1 cellular context compared by ENCODE assay signal in genomic region chr3:120497318-120497717, GRCh38.
TF ChIP-seq lines count a peak whose summit lies in the region.

No MANE protein-coding gene starts in this region.

TF ChIP-seq in endothelial cell of umbilical vein, 7 proteins besides CTCF, POLR2A, EP300 and RAD21 (continued from another document):
- TF ChIP-seq GATA2 (IDR thresholded peaks at IDR 0.05; ENCODE audit: insufficient read depth, insufficient read length, low read depth, low read length) = no peak
- no peak for TF ChIP-seq MAX (IDR thresholded peaks at IDR 0.05; ENCODE audit: insufficient read depth, insufficient read length)
TF ChIP-seq in endothelial cell of umbilical vein: peak in this region for 2.
